8 cellular contexts compared by ENCODE assay signal in the genomic region with DNA sequence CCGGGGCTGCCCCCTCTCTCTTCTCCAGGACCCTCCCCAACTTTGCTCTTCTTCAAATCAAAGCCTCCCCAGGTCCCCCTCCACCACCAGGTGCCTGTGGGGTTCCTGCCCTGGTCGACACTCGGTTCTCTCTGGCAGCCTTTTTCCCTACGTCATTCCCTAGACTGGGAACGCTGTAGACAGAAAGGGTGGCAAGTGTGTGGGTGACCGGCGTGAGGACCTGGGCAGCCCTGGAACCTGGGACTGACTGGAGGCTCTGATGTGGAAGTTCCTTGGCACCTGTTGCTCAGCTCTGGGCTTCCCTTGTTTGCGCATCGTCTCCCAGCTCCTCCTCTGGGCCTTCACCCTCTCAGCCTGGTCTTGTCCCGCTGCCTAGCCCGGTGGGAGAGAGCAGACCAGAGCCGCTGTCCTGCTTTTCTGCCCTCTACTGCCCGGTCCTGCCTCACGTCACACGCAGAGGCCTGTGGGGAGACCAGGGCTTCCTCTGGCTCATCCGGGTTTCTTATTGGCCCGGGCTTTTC. TPM values are rescaled to one million over a fixed set of nuclear protein-coding genes. Genes with fewer than 3 reads are reported as not detected.
DNase-seq lines count a peak whose midpoint lies in the region; ATAC-seq and TF ChIP-seq lines count a peak whose summit lies in the region.

No MANE protein-coding gene starts in this region.

- H3K9ac ChIP-seq in MM.1S (ENCODE audit: low read length), result peak overlapping the region; percentile 84

- H3K36me3 ChIP-seq in MM.1S (replicated peaks; ENCODE audit: insufficient read depth, low read length), result peaks cover 13% of the 10 kb centered on the region

- peaks cover 30% of the 10 kb centered on the region for H3K36me3 Mint-ChIP-seq in central memory CD8-positive, alpha-beta T cell (ENCODE audit: insufficient read depth)
- H3K36me3 Mint-ChIP-seq in neural crest cell (ENCODE audit: low read depth), result peaks cover 11% of the 10 kb centered on the region

- no peaks in the 10 kb centered on the region for H3K9me3 Mint-ChIP-seq in central memory CD8-positive, alpha-beta T cell
- H3K9me3 Mint-ChIP-seq in neural crest cell, result no peaks in the 10 kb centered on the region

- no peaks in the 10 kb centered on the region for H3K9me2 ChIP-seq in MM.1S (replicated peaks; ENCODE audit: insufficient read depth, low read length)

- peaks cover 14% of the 10 kb centered on the region for H3K4me1 ChIP-seq in MM.1S (ENCODE audit: low read length)

- DNase-seq in Caki2 (ENCODE audit: low read depth), result peak; percentile 33
- no peak for DNase-seq in MM.1S
- no peak for DNase-seq in central memory CD8-positive, alpha-beta T cell (ENCODE audit: low spot score in 2 of 2)
- DNase-seq in neural crest cell (ENCODE audit: low read depth, low spot score), result no peak
- no peak for DNase-seq in GM19238 (ENCODE audit: insufficient read length, low spot score)
- DNase-seq in cerebellum (ENCODE audit: low spot score), result no peak
- DNase-seq in effector CD4-positive, alpha-beta T cell, result no peak
- DNase-seq in NCI-H1092 (lab: John Stamatoyannopoulos, UW), result no peak

- H2AFZ ChIP-seq in MM.1S (ENCODE audit: low read length), result no peak overlapping the region

- no peaks in the 10 kb centered on the region for H3K9me3 ChIP-seq in MM.1S (replicated peaks; ENCODE audit: insufficient read depth, low read length)

- H3K4me1 Mint-ChIP-seq in central memory CD8-positive, alpha-beta T cell, result peaks cover 64% of the 10 kb centered on the region
- H3K4me1 Mint-ChIP-seq in neural crest cell, result peaks cover 37% of the 10 kb centered on the region

- peak overlapping the region; percentile 94 for H3K4me3 ChIP-seq in MM.1S (ENCODE audit: low read length)

- peak overlapping the region; percentile 70 for H3K4me2 ChIP-seq in MM.1S (ENCODE audit: low read depth, low read length)

- peak overlapping the region; percentile 99 for H3K27ac Mint-ChIP-seq in central memory CD8-positive, alpha-beta T cell (ENCODE audit: low read depth)
- peak overlapping the region; percentile 96 for H3K27ac Mint-ChIP-seq in neural crest cell (ENCODE audit: unreplicated experiment)

- in situ Hi-C loops in Caki2 (cut with HindIII; ENCODE audit: low pct_unique_long_range_greater_than_20kb, low sequenced_read_pairs), result no loop called here

- H3K4me3 Mint-ChIP-seq in central memory CD8-positive, alpha-beta T cell, result peak overlapping the region; percentile 90
- H3K4me3 Mint-ChIP-seq in neural crest cell, result peak overlapping the region; percentile 98

- peaks cover 89% of the 10 kb centered on the region for H3K79me2 ChIP-seq in MM.1S (ENCODE audit: low read length)

- TF ChIP-seq CTCF in MM.1S (IDR thresholded peaks at IDR 0.05; ENCODE audit: low read length) (no peak), neural crest cell (conservative IDR thresholded peaks at IDR 0.05) (no peak)

- no peaks in the 10 kb centered on the region for H3K27me3 Mint-ChIP-seq in central memory CD8-positive, alpha-beta T cell
- H3K27me3 Mint-ChIP-seq in neural crest cell (ENCODE audit: low read depth), result no peaks in the 10 kb centered on the region

- peaks cover 14% of the 10 kb centered on the region for H3F3A ChIP-seq in MM.1S (ENCODE audit: insufficient read depth, low read length)

- no peaks in the 10 kb centered on the region for H3K27me3 ChIP-seq in MM.1S (replicated peaks; ENCODE audit: insufficient read depth, low read length)

- ATAC-seq in central memory CD8-positive, alpha-beta T cell (replicated peaks; ENCODE audit: extremely low read depth, poor library complexity, severe bottlenecking), result no peak

- H4K20me1 ChIP-seq in MM.1S (ENCODE audit: insufficient read depth, low read length), result 0 out of 2 replicates have a peak, but pooled peaks cover 7% of the 10 kb centered on the region

- no peak overlapping the region for H3K27ac ChIP-seq in MM.1S (ENCODE audit: low read length)

RNA-seq across cellular contexts. Expression of gene TACC3, which starts 1.3 kb away (rescaled TPM):
- total RNA-seq in Caki2 (2014; rRNA removed; shearing (Covaris generic); ENCODE audit: low replicate concordance), result 106 and 111 TPM in 2 replicates
- total RNA-seq in neural crest cell, result 159 and 165 TPM in 2 replicates
- 8.7 TPM for total RNA-seq in cerebellum

RNA-seq across cellular contexts. Expression of gene TMEM129, which starts 1.5 kb away (rescaled TPM):
- total RNA-seq in Caki2 (2014; rRNA removed; shearing (Covaris generic); ENCODE audit: low replicate concordance), result 52.7 and 59.2 TPM in 2 replicates
- total RNA-seq in neural crest cell (36.6 and 37.4 TPM in 2 replicates), cerebellum (13.5 TPM)

RNA-seq across cellular contexts. Expression of gene SLBP, which starts 10.5 kb away (rescaled TPM):
- 86.1 and 93.8 TPM in 2 replicates for total RNA-seq in Caki2 (2014; rRNA removed; shearing (Covaris generic); ENCODE audit: low replicate concordance)
- total RNA-seq in neural crest cell (60.2 and 64.8 TPM in 2 replicates), cerebellum (25.5 TPM)

RNA-seq across cellular contexts. Expression of gene FAM53A, which starts 38.5 kb away (rescaled TPM):
- 3.2 and 5.2 TPM in 2 replicates for total RNA-seq in Caki2 (2014; rRNA removed; shearing (Covaris generic); ENCODE audit: low replicate concordance)
- total RNA-seq in neural crest cell (3.6 and 4.3 TPM in 2 replicates), cerebellum (1.6 TPM)

Comparison
In these comparisons a context has a peak if more than half of its experiments do, and no peak if none do; other contexts are left out.
1. RNA of gene TACC3, which starts 1.3 kb away (total RNA-seq): 159 to 165 TPM in neural crest cell and 106 to 111 TPM in Caki2; 8.7 TPM in cerebellum (single experiment); every median in the first group is over 10 times any median in the second.